In genomic region chr20:61218886-61219480, GRCh38 we compare ENCODE assay signal across 22 cellular contexts. TPM values are rescaled to one million over a fixed set of nuclear protein-coding genes. Genes with fewer than 3 reads are reported as not detected.
DNase-seq lines count a peak whose midpoint lies in the region; ATAC-seq and TF ChIP-seq lines count a peak whose summit lies in the region.
"Had no signal": no experiment of that assay in that cellular context is flagged by ENCODE, and none has a peak within 500 bp of the region (broad histone marks: within the 10 kb centered on the region; RNA-seq: fewer than 3 reads in every experiment).

No MANE protein-coding gene starts in this region.

- H3K4me1 ChIP-seq in BE2C: no peaks in the 10 kb centered on the region
- H3K4me1 ChIP-seq: heart left ventricle, lower lobe of right lung had no signal

- H3K36me3 ChIP-seq in BE2C: no peaks in the 10 kb centered on the region
- H3K36me3 ChIP-seq: cardiac muscle cell, heart left ventricle, lower lobe of right lung, thoracic aorta had no signal

- H3K4me3 ChIP-seq in BE2C (ENCODE audit: low read depth, low read length): no peak overlapping the region
- H3K4me3 ChIP-seq: cardiac muscle cell, heart left ventricle, lower lobe of right lung, thoracic aorta had no signal

- no peak for ATAC-seq in HG03378 (IDR thresholded peaks at IDR 0.05; ENCODE audit: unreplicated experiment)
- no peak for ATAC-seq in GM19351 (IDR thresholded peaks at IDR 0.05; ENCODE audit: unreplicated experiment)
- ATAC-seq: activated naive CD8-positive, alpha-beta T cell treated with anti-CD3 and anti-CD28 coated beads, Interleukin-2, amount 50 U/mL, for 24 hours; activated T-helper 17 cell treated with anti-CD3 and anti-CD28 coated beads, Interleukin-2, amount 50 U/mL, for 72 hours; heart left ventricle; lower lobe of right lung; right cardiac atrium had no signal

- no peaks in the 10 kb centered on the region for H3K27me3 ChIP-seq in BE2C
- H3K27me3 ChIP-seq: cardiac muscle cell had no signal

- no peaks in the 10 kb centered on the region for H3K9me3 ChIP-seq in BE2C
- H3K9me3 ChIP-seq: heart left ventricle, lower lobe of right lung, thoracic aorta had no signal

- DNase-seq in AG08396 (ENCODE audit: low spot score): peak; percentile 36
- DNase-seq in HCEC 1CT: peak; percentile 73
- DNase-seq in astrocyte of the hippocampus (ENCODE audit: low read depth, low spot score): peak; percentile 17
- DNase-seq in iris pigment epithelial cell (ENCODE audit: low read depth): peak; percentile 9
- DNase-seq in NCI-H345 treated with DMSO at 0.1 percent for 48 hours (lab: John Stamatoyannopoulos, UW; ENCODE audit: unreplicated experiment): no peak
- no peak for DNase-seq in BE2C
- DNase-seq: ACHN; activated naive CD8-positive, alpha-beta T cell treated with anti-CD3 and anti-CD28 coated beads, Interleukin-2, amount 50 U/mL, for 24 hours; COR-L47; heart left ventricle; lower lobe of right lung; NCI-H1105 treated with DMSO at 0.1 percent for 48 hours; NCI-H2081 treated with DMSO at 0.1 percent for 48 hours; NCI-H69; nucleus accumbens; right cardiac atrium; SHP77 had no signal

- TF ChIP-seq CTCF in BE2C (IDR thresholded peaks at IDR 0.05; ENCODE audit: low read depth, low read length): no peak

RNA-seq across cellular contexts. Expression of gene CDH4, which starts 33.1 kb away (rescaled TPM):
- 0.68 TPM for polyA plus RNA-seq in BE2C (2012; ENCODE audit: insufficient read depth, insufficient read length, low read depth)

Comparison
In these comparisons a context has a peak if more than half of its experiments do, and no peak if none do; other contexts are left out.
1. DNase-seq: peak in AG08396 (single experiment), HCEC 1CT (single experiment), astrocyte of the hippocampus (single experiment) and iris pigment epithelial cell (single experiment); none in NCI-H345 treated with DMSO at 0.1 percent for 48 hours (single experiment) and BE2C (single experiment).